9 cellular contexts compared by ENCODE assay signal in the genomic region with DNA sequence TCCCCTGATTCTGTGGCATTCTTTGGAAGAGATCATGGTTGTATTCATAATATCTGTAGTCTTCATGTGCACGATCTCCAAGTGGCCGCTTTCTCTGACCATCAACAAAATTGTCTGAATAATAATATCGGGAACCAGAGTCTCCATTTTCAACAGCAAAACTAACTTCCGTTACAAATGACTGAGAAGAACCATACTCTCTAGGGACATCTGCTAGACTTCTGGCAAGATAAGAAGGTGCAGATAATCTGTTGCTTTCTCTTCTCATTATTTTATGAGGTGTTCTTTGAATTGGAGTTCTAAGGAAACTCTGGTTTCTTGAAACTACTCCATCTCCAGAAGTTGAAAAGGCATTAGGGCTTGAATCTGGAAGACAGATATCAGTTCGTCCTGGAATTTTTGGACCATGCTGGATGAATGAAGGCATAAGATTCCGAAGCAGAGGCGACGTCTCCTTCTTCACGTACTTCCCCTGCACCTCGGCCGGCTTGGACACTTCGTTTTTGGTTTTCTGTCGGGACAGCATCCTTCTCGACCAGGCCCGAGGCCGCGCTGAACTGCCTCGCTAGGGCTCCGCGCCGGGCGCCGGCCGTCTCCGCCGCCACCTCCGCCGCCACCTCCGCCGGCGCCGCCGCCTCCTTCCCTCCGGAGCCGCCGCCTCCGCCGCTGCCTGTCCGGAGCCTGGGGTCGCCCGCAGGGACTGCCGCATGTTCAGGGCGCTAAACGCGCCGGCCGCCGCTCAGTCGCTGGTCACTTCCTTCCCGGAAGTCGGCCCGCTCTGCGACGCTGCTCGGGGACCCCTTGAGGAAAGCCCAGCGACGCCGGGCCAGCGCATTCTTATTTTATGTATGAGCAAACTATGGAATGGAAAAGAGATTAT. TPM values are rescaled to one million over a fixed set of nuclear protein-coding genes. Genes with fewer than 3 reads are reported as not detected.
A peak's percentile ranks its signal among the peaks of the same experiment; 100 is the strongest.
DNase-seq lines count a peak whose midpoint lies in the region; ATAC-seq and TF ChIP-seq lines count a peak whose summit lies in the region.
"Not testable (repeated sequence)": the region's sequence is repeated elsewhere in the genome, so short reads cannot be mapped to it uniquely, and the experiment has no call there.
"Had no signal": no experiment of that assay in that cellular context is flagged by ENCODE, and none has a peak within 500 bp of the region (broad histone marks: within the 10 kb centered on the region; RNA-seq: fewer than 3 reads in every experiment).

No MANE protein-coding gene starts in this region.

- intact Hi-C loops in right lobe of liver (cut with DNase I): not testable (repeated sequence)

- H3K9ac ChIP-seq in duodenal mucosa (ENCODE audit: low read depth in 1 of 2, low read length in 2 of 2): not testable (repeated sequence)

- in situ Hi-C loops in KBM-7 (cut with MboI; ENCODE audit: low pct_unique_long_range_greater_than_20kb, low sequenced_read_pairs): not testable (repeated sequence)

- TF ChIP-seq POLR2A in right lobe of liver (IDR thresholded peaks at IDR 0.05): not testable (repeated sequence)

- not testable (repeated sequence) for H3K9me3 ChIP-seq in duodenal mucosa (ENCODE audit: control insufficient read depth in 1 of 2, low read length in 2 of 2); right lobe of liver

- H3K36me3 ChIP-seq in duodenal mucosa (ENCODE audit: control insufficient read depth in 1 of 2, insufficient read depth in 2 of 2, low read length in 2 of 2); right lobe of liver: not testable (repeated sequence)

- peak; percentile 43 for ATAC-seq in GM18858 (IDR thresholded peaks at IDR 0.05; ENCODE audit: unreplicated experiment)
- peak; percentile 50 for ATAC-seq in HG02571 (IDR thresholded peaks at IDR 0.05; ENCODE audit: unreplicated experiment)
- peak in 3 of 4 donors; percentile 28 to 59 (median 40) for ATAC-seq in right lobe of liver

- H3K4me3 ChIP-seq in duodenal mucosa (ENCODE audit: low read depth in 1 of 2, low read length in 2 of 2) (peak overlapping the region; percentile 30 to 55), right lobe of liver (peak overlapping the region in 2 of 3 donors; percentile 11 to 29)

- peak; percentile 1 for DNase-seq in AG08395 (ENCODE audit: low spot score)
- DNase-seq in KBM-7: peak; percentile 18
- DNase-seq in activated T-cell treated with anti-CD3 and anti-CD28 coated beads for 1 hour (ENCODE audit: low read depth): peak; percentile 24
- DNase-seq in right lobe of liver: peak; percentile 38 to 54 (median 41)
- peak; percentile 34 for DNase-seq in stimulated activated CD4-positive, alpha-beta T cell treated with anti-CD3 and anti-CD28 coated beads, Interleukin-1b, Interleukin-23, amount 100 ng/mL, for 48 hours

- H3K27me3 ChIP-seq in duodenal mucosa (ENCODE audit: control insufficient read depth in 1 of 2, insufficient read depth in 2 of 2, low read length in 2 of 2); right lobe of liver: not testable (repeated sequence)

- H3K27ac ChIP-seq in duodenal mucosa (ENCODE audit: low read depth, low read length); right lobe of liver: not testable (repeated sequence)

- 19% methylated on average over 25 of the region's 59 CpGs for WGBS in right lobe of liver (ENCODE audit: insufficient coverage, low coverage, low lambda C conversion rate, missing lambda C conversion rate)

- H3K4me1 ChIP-seq in duodenal mucosa (ENCODE audit: control insufficient read depth in 1 of 2, insufficient read depth in 2 of 2, low read length in 2 of 2); right lobe of liver: not testable (repeated sequence)

- TF ChIP-seq CTCF in right lobe of liver (IDR thresholded peaks at IDR 0.05): not testable (repeated sequence)

RNA-seq across cellular contexts. Expression of a gene that starts 6.4 kb away (rescaled TPM):
- 1 to 10 TPM in 1 of 6 experiments, not detected in 5; 1.4 TPM for total RNA-seq in right lobe of liver
- total RNA-seq: ovary had no signal
